Comparison of ENCODE assay signal across 14 cellular contexts in the genomic region with DNA sequence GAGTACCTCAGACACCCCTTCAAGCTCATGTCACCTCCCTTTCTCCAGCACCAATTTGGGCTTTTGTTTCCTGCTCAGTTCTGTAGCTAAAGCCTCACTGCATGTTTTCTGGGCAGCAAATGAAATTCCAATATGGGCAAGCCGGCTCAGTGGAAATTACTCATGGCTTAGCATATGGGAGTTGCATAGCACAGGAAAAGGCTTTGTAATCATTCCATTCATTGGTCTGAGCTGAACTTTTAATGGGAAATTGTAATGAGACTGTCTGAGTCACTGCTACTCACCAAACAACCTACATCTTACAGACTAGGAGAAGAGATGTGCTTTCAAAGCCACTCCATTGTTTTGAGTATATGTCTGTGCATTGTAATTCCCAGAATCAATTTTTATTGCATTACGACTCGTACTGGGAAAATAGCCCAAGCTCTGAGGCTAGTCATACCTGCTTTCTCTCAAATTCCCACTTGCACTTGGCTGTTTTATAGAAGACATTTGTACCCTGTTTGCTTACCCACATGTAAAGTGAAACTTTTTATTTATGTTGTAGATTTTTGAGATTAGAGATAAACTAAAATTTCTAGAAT.
A peak's percentile ranks its signal among the peaks of the same experiment; 100 is the strongest.
DNase-seq lines count a peak whose midpoint lies in the region; ATAC-seq and TF ChIP-seq lines count a peak whose summit lies in the region.
"Had no signal": no experiment of that assay in that cellular context is flagged by ENCODE, and none has a peak within 500 bp of the region (broad histone marks: within the 10 kb centered on the region; RNA-seq: fewer than 3 reads in every experiment).

No MANE protein-coding gene starts in this region.

- H3K36me3 Mint-ChIP-seq in naive thymus-derived CD4-positive, alpha-beta T cell = no peaks in the 10 kb centered on the region

- H3K4me3 ChIP-seq in brain microvascular endothelial cell (ENCODE audit: low read depth, low read length) (no peak overlapping the region), kidney epithelial cell (ENCODE audit: low read depth, low read length) (no peak overlapping the region)
- no peak overlapping the region for H3K4me3 ChIP-seq in naive thymus-derived CD4-positive, alpha-beta T cell (ENCODE audit: low read length)
- H3K4me3 ChIP-seq: pancreas, testis had no signal

- CTCF ChIA-PET in naive thymus-derived CD4-positive, alpha-beta T cell (lab: Charles Lee) = no interaction called here

- H3K9me3 ChIP-seq in naive thymus-derived CD4-positive, alpha-beta T cell (ENCODE audit: control insufficient read depth in 2 of 3, low read length in 3 of 3) = no peaks in the 10 kb centered on the region
- H3K9me3 ChIP-seq: pancreas, testis had no signal

- no peaks in the 10 kb centered on the region for H3K36me3 ChIP-seq in brain microvascular endothelial cell (replicated peaks)
- H3K36me3 ChIP-seq in kidney epithelial cell (ENCODE audit: control insufficient read depth, insufficient read depth, low read length) = no peaks in the 10 kb centered on the region
- no peaks in the 10 kb centered on the region for H3K36me3 ChIP-seq in naive thymus-derived CD4-positive, alpha-beta T cell (ENCODE audit: control insufficient read depth in 2 of 3, insufficient read depth in 3 of 3, low read length in 3 of 3)
- H3K36me3 ChIP-seq: pancreas had no signal

- in situ Hi-C loops in brain microvascular endothelial cell (cut with HindIII; ENCODE audit: low pct_ligation_motif_present, low sequenced_read_pairs) = no loop called here

- intact Hi-C loops in naive thymus-derived CD4-positive, alpha-beta T cell (cut with micrococcal nuclease) = no loop called here

- no peaks in the 10 kb centered on the region for H3K4me1 ChIP-seq in naive thymus-derived CD4-positive, alpha-beta T cell (ENCODE audit: control insufficient read depth in 2 of 2, insufficient read depth in 2 of 2, low read length in 2 of 2)
- H3K4me1 ChIP-seq: pancreas, testis had no signal

- peaks cover 0 to 7% (median 2%) of the 10 kb centered on the region in 11 donors for H3K9me3 Mint-ChIP-seq in naive thymus-derived CD4-positive, alpha-beta T cell

- H3K27ac ChIP-seq in brain microvascular endothelial cell = no peak overlapping the region
- no peak overlapping the region for H3K27ac ChIP-seq in naive thymus-derived CD4-positive, alpha-beta T cell (ENCODE audit: low read depth, low read length)
- H3K27ac ChIP-seq: pancreas, testis had no signal

- ATAC-seq in HG02884 (IDR thresholded peaks at IDR 0.05; ENCODE audit: unreplicated experiment) = no peak
- ATAC-seq in naive thymus-derived CD4-positive, alpha-beta T cell = no peak
- ATAC-seq: activated CD4-positive, CD25-positive, alpha-beta regulatory T cell treated with anti-CD3 and anti-CD28 coated beads, Interleukin-2, amount 50 U/mL, for 24 hours; pancreas had no signal

- H3K27ac Mint-ChIP-seq in naive thymus-derived CD4-positive, alpha-beta T cell = no peak overlapping the region
- H3K27ac Mint-ChIP-seq: B cell had no signal

- POLR2A ChIA-PET in naive thymus-derived CD4-positive, alpha-beta T cell (lab: Charles Lee) = no interaction called here

- H3K4me3 Mint-ChIP-seq in naive thymus-derived CD4-positive, alpha-beta T cell = no peak overlapping the region
- H3K4me3 Mint-ChIP-seq: B cell had no signal

- no peaks in the 10 kb centered on the region for H3K4me1 Mint-ChIP-seq in naive thymus-derived CD4-positive, alpha-beta T cell
- H3K4me1 Mint-ChIP-seq: B cell had no signal

- no peaks in the 10 kb centered on the region for H3K27me3 ChIP-seq in brain microvascular endothelial cell (replicated peaks)
- no peaks in the 10 kb centered on the region for H3K27me3 ChIP-seq in kidney epithelial cell (ENCODE audit: control insufficient read depth, insufficient read depth, low read length)
- no peaks in the 10 kb centered on the region for H3K27me3 ChIP-seq in naive thymus-derived CD4-positive, alpha-beta T cell (ENCODE audit: control insufficient read depth in 2 of 2, insufficient read depth in 2 of 2, low read length in 2 of 2)
- H3K27me3 ChIP-seq: pancreas, testis had no signal

- H3K27me3 Mint-ChIP-seq in naive thymus-derived CD4-positive, alpha-beta T cell = no peaks in the 10 kb centered on the region
- H3K27me3 Mint-ChIP-seq: B cell had no signal

- DNase-seq in AG08396 (ENCODE audit: low spot score) (peak; percentile 59), LHCN-M2 (ENCODE audit: low read depth) (peak; percentile 85), brain microvascular endothelial cell (peak; percentile 36), kidney epithelial cell (ENCODE audit: low read depth) (peak; percentile 82), NCI-H187 treated with DMSO at 0.1 percent for 48 hours (lab: John Stamatoyannopoulos, UW) (no peak), GM20000 (ENCODE audit: low spot score) (no peak)
- DNase-seq in naive thymus-derived CD4-positive, alpha-beta T cell = no peak
- DNase-seq: activated effector memory CD4-positive, alpha-beta T cell treated with anti-CD3 and anti-CD28 coated beads, Interleukin-2, amount 50 U/mL, for 16 hours; NCI-H2171 treated with DMSO at 0.1 percent for 48 hours; pancreas; testis had no signal

- TF ChIP-seq CTCF in brain microvascular endothelial cell (IDR thresholded peaks at IDR 0.05; ENCODE audit: low read depth, low read length, missing control alignments) = no peak
- TF ChIP-seq CTCF in kidney epithelial cell (IDR thresholded peaks at IDR 0.05; ENCODE audit: insufficient read depth, low read length, poor library complexity, severe bottlenecking) = no peak
- TF ChIP-seq CTCF in GM20000 (IDR thresholded peaks at IDR 0.05; ENCODE audit: extremely low read depth, missing control alignments) = no peak

Comparison
In these comparisons a context has a peak if more than half of its experiments do, and no peak if none do; other contexts are left out.
1. DNase-seq: peak in AG08396 (single experiment), LHCN-M2 (single experiment), brain microvascular endothelial cell (single experiment) and kidney epithelial cell (single experiment); none in NCI-H187 treated with DMSO at 0.1 percent for 48 hours (single experiment), GM20000 (single experiment) and naive thymus-derived CD4-positive, alpha-beta T cell (0 of 9).